ENCODE assay signal across 8 cellular contexts in genomic region chr2:171574149-171574795, GRCh38. TPM values are rescaled to one million over a fixed set of nuclear protein-coding genes. Genes with fewer than 3 reads are reported as not detected.
DNase-seq lines count a peak whose midpoint lies in the region; ATAC-seq, FAIRE-seq and TF ChIP-seq lines count a peak whose summit lies in the region.

No MANE protein-coding gene starts in this region.

- H3K9me3 ChIP-seq in breast epithelium, result no peaks in the 10 kb centered on the region
- H3K9me3 ChIP-seq in kidney (ENCODE audit: control insufficient read depth in 1 of 2, low read length in 2 of 2), result no peaks in the 10 kb centered on the region

- no peak for TF ChIP-seq POLR2A in breast epithelium (IDR thresholded peaks at IDR 0.05)

- peak; percentile 57 for FAIRE-seq in kidney (lab: Jason Lieb, UNC)

- H3K9ac ChIP-seq in kidney (ENCODE audit: low read length in 2 of 2), result no peak overlapping the region

- H3K4me3 ChIP-seq in WI38 (ENCODE audit: low read depth, low read length) (no peak overlapping the region), breast epithelium (peak overlapping the region in 1 of 3 donors; percentile 28), kidney (ENCODE audit: low read length in 2 of 2) (peak overlapping the region in 1 of 2 donors; percentile 27)

- no peaks in the 10 kb centered on the region for H3K36me3 ChIP-seq in breast epithelium
- H3K36me3 ChIP-seq in kidney (ENCODE audit: control insufficient read depth in 1 of 2, insufficient read depth in 2 of 2, low read length in 2 of 2), result no peaks in the 10 kb centered on the region

- DNase-seq in NCI-H2081 (lab: John Stamatoyannopoulos, UW) (peak; percentile 59 to 79), NCI-H2081 treated with DMSO at 0.1 percent for 48 hours (lab: John Stamatoyannopoulos, UW) (no peak), NCI-H2107 (lab: John Stamatoyannopoulos, UW) (peak; percentile 42), breast epithelium (ENCODE audit: low spot score in 2 of 2) (peak; percentile 38 to 83), kidney (peak; percentile 87)
- DNase-seq in stimulated activated CD4-positive, alpha-beta T cell treated with anti-CD3 and anti-CD28 coated beads, Interleukin-1b, Interleukin-23, amount 100 ng/mL, for 4 hours (ENCODE audit: low read depth in 2 of 2), result peak; percentile 78 to 80

- H3K4me1 ChIP-seq in breast epithelium (no peaks in the 10 kb centered on the region), kidney (ENCODE audit: control insufficient read depth in 1 of 2, insufficient read depth in 1 of 2, low read depth in 1 of 2, low read length in 2 of 2) (no peaks in the 10 kb centered on the region)

- peak; percentile 86 for ATAC-seq in HG02852 (IDR thresholded peaks at IDR 0.05; ENCODE audit: unreplicated experiment)

- TF ChIP-seq CTCF in WI38 (IDR thresholded peaks at IDR 0.05; ENCODE audit: low read depth, low read length) (peak; percentile 92), breast epithelium (IDR thresholded peaks at IDR 0.05) (peak; percentile 46 to 91 (median 71)), kidney (IDR thresholded peaks at IDR 0.05; ENCODE audit: borderline replicate concordance, extremely low read depth, insufficient read depth) (peak; percentile 93)

- intact Hi-C loops in breast epithelium (cut with DNase I; ENCODE audit: low total_unique reads), result no loop called here
- intact Hi-C loops in kidney (cut with DNase I), result no loop called here

- H3K27ac ChIP-seq in breast epithelium (no peak overlapping the region), kidney (ENCODE audit: low read depth in 2 of 2, low read length in 2 of 2) (no peak overlapping the region)

- no peaks in the 10 kb centered on the region for H3K27me3 ChIP-seq in breast epithelium

RNA-seq across cellular contexts. Expression of gene CYBRD1, which starts 52.0 kb away (rescaled TPM):
- total RNA-seq in breast epithelium (100 to 1,000 TPM; 396 to 761 (median 409) TPM), kidney (57.3 TPM)
- polyA plus RNA-seq in kidney (ENCODE audit: insufficient read depth, low read depth, low replicate concordance), result 17.7 TPM
